Comparison of ENCODE assay signal across 1 cellular context in genomic region chr17:46190763-46191162, GRCh38.
TF ChIP-seq lines count a peak whose summit lies in the region.

No MANE protein-coding gene starts in this region.

TF ChIP-seq in GM23338, 12 proteins besides CTCF, POLR2A, EP300 and RAD21 (continued from another document):
- no peak for TF ChIP-seq REST (IDR thresholded peaks at IDR 0.05; ENCODE audit: unreplicated experiment)
